In genomic region chr11:13276454-13276851, GRCh38 we compare ENCODE assay signal across 7 cellular contexts. TPM values are rescaled to one million over a fixed set of nuclear protein-coding genes. Genes with fewer than 3 reads are reported as not detected.
DNase-seq lines count a peak whose midpoint lies in the region; ATAC-seq, FAIRE-seq and TF ChIP-seq lines count a peak whose summit lies in the region.

No MANE protein-coding gene starts in this region.

- POLR2A ChIA-PET in IMR-90 (lab: Charles Lee; ENCODE audit: unreplicated experiment) = interaction anchor here (0.7 kb wide), 1 partner anchor 9 kb away, joined by 5 read pairs; no protein-coding TSS in a partner anchor

- no peak overlapping the region for H3K27ac ChIP-seq in IMR-90 (ENCODE audit: insufficient read depth, low read length)
- H3K27ac ChIP-seq in keratinocyte (ENCODE audit: control insufficient read depth, insufficient read depth, low read length) = peak overlapping the region; percentile 62
- H3K27ac ChIP-seq in substantia nigra (ENCODE audit: low read depth, low read length, poor library complexity, severe bottlenecking) = peak overlapping the region; percentile 74

- TF ChIP-seq RAD21 in IMR-90 (IDR thresholded peaks at IDR 0.05; ENCODE audit: low read length) = no peak

- no peaks in the 10 kb centered on the region for H3K36me3 Mint-ChIP-seq in activated naive CD8-positive, alpha-beta T cell treated with anti-CD3 and anti-CD28 coated beads for 36 hours

- peak overlapping the region; percentile 52 for H3K23ac ChIP-seq in IMR-90 (ENCODE audit: low read depth, low read length)

- no peak overlapping the region for H3K4ac ChIP-seq in IMR-90 (ENCODE audit: low read depth, low read length)

- H3K9me3 ChIP-seq in IMR-90 (ENCODE audit: control insufficient read depth, insufficient read depth, low read length) (no peaks in the 10 kb centered on the region), keratinocyte (ENCODE audit: control insufficient read depth, low read depth, low read length) (no peaks in the 10 kb centered on the region)

- peak overlapping the region; percentile 93 for H3K4me2 ChIP-seq in IMR-90 (ENCODE audit: low read depth, low read length)
- H3K4me2 ChIP-seq in keratinocyte (ENCODE audit: control insufficient read depth, extremely low read depth, insufficient read depth, low read depth, low read length) = peak overlapping the region; percentile 100

- peaks cover 5 to 29% of the 10 kb centered on the region in 2 experiments; a peak in 3 of 4 replicates for H3K79me1 ChIP-seq in IMR-90 (ENCODE audit: low read depth in 1 of 2, low read length in 2 of 2)

- DNase-seq in IMR-90 (no peak), keratinocyte (ENCODE audit: low read depth, low spot score) (no peak), substantia nigra (lab: John Stamatoyannopoulos, UW) (peak in 1 of 49 donors; percentile 18), NCI-H345 (lab: John Stamatoyannopoulos, UW) (no peak), SKM-1 (lab: John Stamatoyannopoulos, UW; ENCODE audit: unreplicated experiment) (no peak), COLO829 (ENCODE audit: low spot score) (no peak)
- DNase-seq in activated naive CD8-positive, alpha-beta T cell treated with anti-CD3 and anti-CD28 coated beads for 36 hours = no peak

- H3K36me3 ChIP-seq in IMR-90 (ENCODE audit: control insufficient read depth, insufficient read depth, low read length) (no peaks in the 10 kb centered on the region), keratinocyte (ENCODE audit: control insufficient read depth in 2 of 2, extremely low read depth in 1 of 2, insufficient read depth in 2 of 2, low read length in 2 of 2) (no peaks in the 10 kb centered on the region)

- H2BK120ac ChIP-seq in IMR-90 (ENCODE audit: low read depth, low read length) = no peak overlapping the region

- TF ChIP-seq CTCF in IMR-90 (conservative IDR thresholded peaks at IDR 0.05; ENCODE audit: low read depth, low read length) (no peak), keratinocyte (optimal IDR thresholded peaks at IDR 0.05 in 1 of 3, IDR thresholded peaks at IDR 0.05 in 1 of 3, conservative IDR thresholded peaks at IDR 0.05 in 1 of 3; ENCODE audit: extremely low read depth in 1 of 3, insufficient read depth in 2 of 3, low read length in 3 of 3) (no peak)

- ATAC-seq in IMR-90 (ENCODE audit: low read depth) = no peak

- in situ Hi-C loops in IMR-90 (cut with MboI; ENCODE audit: low sequenced_read_pairs) = no loop called here

- CTCF ChIA-PET in IMR-90 (lab: Yijun Ruan, JAX) = interaction anchor here (0.6 kb wide), 1 partner anchor 59 kb away, joined by 3 read pairs; no protein-coding TSS in a partner anchor

- H2AFZ ChIP-seq in IMR-90 (replicated peaks; ENCODE audit: low read length, poor library complexity) (peak overlapping the region; percentile 99), keratinocyte (ENCODE audit: control insufficient read depth, low read length) (peak overlapping the region; percentile 79)

- H3K4me1 ChIP-seq in IMR-90 (ENCODE audit: control insufficient read depth, insufficient read depth, low read length) = peaks cover 4% of the 10 kb centered on the region; the same call in 1 of the 2 replicates
- peaks cover 18% of the 10 kb centered on the region for H3K4me1 ChIP-seq in keratinocyte (ENCODE audit: control insufficient read depth, extremely low read depth, insufficient read depth, low read length)

- no peak overlapping the region for H2BK15ac ChIP-seq in IMR-90 (ENCODE audit: low read depth, low read length)

- BruUV-seq in IMR-90 (replicated peaks; lab: Mats Ljungman, UMichigan) = no TSS peak

- peaks cover 12% of the 10 kb centered on the region for H3K27me3 Mint-ChIP-seq in activated naive CD8-positive, alpha-beta T cell treated with anti-CD3 and anti-CD28 coated beads for 36 hours

- no peak overlapping the region for H4K8ac ChIP-seq in IMR-90 (ENCODE audit: low read depth in 2 of 2, low read length in 2 of 2)

- H3K9me1 ChIP-seq in IMR-90 (ENCODE audit: insufficient read depth, low read length) (peaks cover 11% of the 10 kb centered on the region; the same call in 1 of the 2 replicates), keratinocyte (ENCODE audit: control insufficient read depth, extremely low read depth, insufficient read depth, low read length) (no peaks in the 10 kb centered on the region)

- H3K4me1 Mint-ChIP-seq in activated naive CD8-positive, alpha-beta T cell treated with anti-CD3 and anti-CD28 coated beads for 36 hours = peaks cover 40% of the 10 kb centered on the region

- H2BK5ac ChIP-seq in IMR-90 (ENCODE audit: low read depth, low read length, poor library complexity, severe bottlenecking) = peak overlapping the region; percentile 9

- H2BK20ac ChIP-seq in IMR-90 (ENCODE audit: low read depth, low read length) = no peak overlapping the region

- H3K18ac ChIP-seq in IMR-90 (ENCODE audit: low read depth, low read length) = no peak overlapping the region

- H3K27ac Mint-ChIP-seq in activated naive CD8-positive, alpha-beta T cell treated with anti-CD3 and anti-CD28 coated beads for 36 hours = peak overlapping the region; percentile 77

- peak overlapping the region; percentile 93 for H3K4me3 Mint-ChIP-seq in activated naive CD8-positive, alpha-beta T cell treated with anti-CD3 and anti-CD28 coated beads for 36 hours

- intact Hi-C loops in IMR-90 (cut with micrococcal nuclease) = loop anchor here (2.0 to 10.0 kb wide), 5 partner anchors 46 to 314 kb away; partner anchors contain the start of gene BTBD10

- dilution Hi-C loops in IMR-90 (cut with HindIII; ENCODE audit: low sequenced_read_pairs, unreplicated experiment) (no loop called here), keratinocyte (cut with MboI; ENCODE audit: extremely low pct_ligation_motif_present, low sequenced_read_pairs) (no loop called here)

- H3K79me2 ChIP-seq in keratinocyte (ENCODE audit: control insufficient read depth, insufficient read depth, low read length) = peaks cover 27% of the 10 kb centered on the region

- no peaks in the 10 kb centered on the region for H3K9me3 Mint-ChIP-seq in activated naive CD8-positive, alpha-beta T cell treated with anti-CD3 and anti-CD28 coated beads for 36 hours

- H4K91ac ChIP-seq in IMR-90 (ENCODE audit: insufficient read depth, low read depth, low read length) = no peak overlapping the region

- H4K20me1 ChIP-seq in IMR-90 (ENCODE audit: insufficient read depth, low read length) = peaks cover 17% of the 10 kb centered on the region
- no peaks in the 10 kb centered on the region for H4K20me1 ChIP-seq in keratinocyte (ENCODE audit: control insufficient read depth, extremely low read depth, insufficient read depth, low read length)

- H2AK9ac ChIP-seq in IMR-90 (replicated peaks; ENCODE audit: low read depth, low read length, poor library complexity) = no peak overlapping the region

- no peak overlapping the region for H3K56ac ChIP-seq in IMR-90 (ENCODE audit: extremely low read depth, insufficient read depth, low read length)

- 5% methylated on average over 4 of the region's 10 CpGs; no CpG with 5 or more reads in 1 of the 2 experiments for WGBS in IMR-90 (ENCODE audit: extremely low coverage in 2 of 2, insufficient read length in 1 of 2), 2 experiments

- no peak for FAIRE-seq in keratinocyte (lab: Jason Lieb, UNC)

- no peak overlapping the region for H2AK5ac ChIP-seq in IMR-90 (ENCODE audit: low read depth, low read length)

- H3K14ac ChIP-seq in IMR-90 (replicated peaks; ENCODE audit: low read depth, low read length) = 0 out of 2 replicates have a peak overlapping the region, but pooled peaks have one; percentile 6

- H3K9ac ChIP-seq in IMR-90 (ENCODE audit: low read depth, low read length) (peak overlapping the region; percentile 31; the same call in 1 of the 2 replicates), keratinocyte (ENCODE audit: control insufficient read depth, extremely low read depth, insufficient read depth, low read length) (peak overlapping the region; percentile 72)

- peak overlapping the region; percentile 74 for H3K4me3 ChIP-seq in IMR-90 (ENCODE audit: insufficient read depth, low read depth, low read length)
- peak overlapping the region; percentile 69 to 87 (median 82) for H3K4me3 ChIP-seq in keratinocyte (ENCODE audit: control insufficient read depth in 2 of 3, extremely low read depth in 1 of 3, insufficient read depth in 2 of 3, low read depth in 1 of 3, low read length in 3 of 3)

- H3K27me3 ChIP-seq in IMR-90 (ENCODE audit: control insufficient read depth, insufficient read depth, low read length) = peaks cover 4% of the 10 kb centered on the region; the same call in 1 of the 2 replicates
- H3K27me3 ChIP-seq in keratinocyte (ENCODE audit: control insufficient read depth, extremely low read depth, insufficient read depth, low read length) = no peaks in the 10 kb centered on the region

- no peak overlapping the region for H4K5ac ChIP-seq in IMR-90 (ENCODE audit: low read depth, low read length)

- TF ChIP-seq POLR2A in IMR-90 (IDR thresholded peaks at IDR 0.05; ENCODE audit: low read depth, low read length) = no peak

TF ChIP-seq in IMR-90, 13 proteins besides CTCF, POLR2A, EP300 and RAD21 (continues in another document):
- TF ChIP-seq, protein P1, sequence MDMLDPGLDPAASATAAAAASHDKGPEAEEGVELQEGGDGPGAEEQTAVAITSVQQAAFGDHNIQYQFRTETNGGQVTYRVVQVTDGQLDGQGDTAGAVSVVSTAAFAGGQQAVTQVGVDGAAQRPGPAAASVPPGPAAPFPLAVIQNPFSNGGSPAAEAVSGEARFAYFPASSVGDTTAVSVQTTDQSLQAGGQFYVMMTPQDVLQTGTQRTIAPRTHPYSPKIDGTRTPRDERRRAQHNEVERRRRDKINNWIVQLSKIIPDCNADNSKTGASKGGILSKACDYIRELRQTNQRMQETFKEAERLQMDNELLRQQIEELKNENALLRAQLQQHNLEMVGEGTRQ (IDR thresholded peaks at IDR 0.05; ENCODE audit: low read depth, low read length) = no peak
- no peak for TF ChIP-seq CEBPB (IDR thresholded peaks at IDR 0.05; ENCODE audit: low read depth, low read length)

RNA-seq across cellular contexts. Expression of gene BMAL1, which starts 1.1 kb away (rescaled TPM):
- total RNA-seq in IMR-90 (2012; rRNA removed) = 9.9 and 13.1 TPM in 2 replicates
- polyA plus RNA-seq in IMR-90 (2012; rRNA removed) (7.5 and 8.8 TPM in 2 replicates), keratinocyte (18.9 to 27.5 TPM (median 22.6 TPM) in 3 replicates)
- polyA plus RNA-seq in IMR-90 (2012; cell fraction: cytosol; rRNA removed) = 3.2 and 7.1 TPM in 2 replicates
- 7.6 and 22.8 TPM in 2 replicates for polyA plus RNA-seq in IMR-90 (2012; cell fraction: nucleus; rRNA removed; ENCODE audit: low replicate concordance)
- 10 to 100 TPM; 12.2 to 13.6 TPM for total RNA-seq in activated naive CD8-positive, alpha-beta T cell treated with anti-CD3 and anti-CD28 coated beads for 36 hours
- 31.7 TPM for polyA plus RNA-seq in keratinocyte (2011; ENCODE audit: low read depth)
- 14.7 and 32.0 TPM in 2 replicates for polyA plus RNA-seq in keratinocyte (2011; cell fraction: cytosol; rRNA removed)
- polyA plus RNA-seq in keratinocyte (2011; cell fraction: nucleus; rRNA removed) = 25.5 and 36.9 TPM in 2 replicates
- polyA plus RNA-seq in keratinocyte (2012; ENCODE audit: low replicate concordance) = 13.8 and 19.4 TPM in 2 replicates
- 20.0 to 40.1 TPM (median 27.1 TPM) in 3 replicates for polyA minus RNA-seq in keratinocyte
- polyA minus RNA-seq in keratinocyte (2011; cell fraction: cytosol; rRNA and poly(A)+ RNA removed) = 17.5 TPM
- 26.6 and 44.0 TPM in 2 replicates for polyA minus RNA-seq in keratinocyte (2011; cell fraction: nucleus; rRNA and poly(A)+ RNA removed)
